15 cellular contexts compared by ENCODE assay signal in genomic region chr1:61639218-61639617, GRCh38.
DNase-seq lines count a peak whose midpoint lies in the region; ATAC-seq and TF ChIP-seq lines count a peak whose summit lies in the region.
"Had no signal": no experiment of that assay in that cellular context is flagged by ENCODE, and none has a peak within 500 bp of the region (broad histone marks: within the 10 kb centered on the region; RNA-seq: fewer than 3 reads in every experiment).

No MANE protein-coding gene starts in this region.

- no peaks in the 10 kb centered on the region for H3K36me3 ChIP-seq in Peyer's patch
- no peaks in the 10 kb centered on the region for H3K36me3 ChIP-seq in suprapubic skin
- H3K36me3 ChIP-seq in WERI-Rb-1, result no peaks in the 10 kb centered on the region
- H3K36me3 ChIP-seq: SJSA1 had no signal

- TF ChIP-seq POLR2A in Peyer's patch (IDR thresholded peaks at IDR 0.05), result no peak
- no peak for TF ChIP-seq POLR2A in suprapubic skin (IDR thresholded peaks at IDR 0.05)

- H3K4me1 ChIP-seq in Peyer's patch, result no peaks in the 10 kb centered on the region
- H3K4me1 ChIP-seq in right cardiac atrium (ENCODE audit: control insufficient read depth, insufficient read depth, low read length), result peaks cover 2% of the 10 kb centered on the region
- H3K4me1 ChIP-seq in suprapubic skin, result peaks cover 67% of the 10 kb centered on the region
- H3K4me1 ChIP-seq: body of pancreas, SJSA1 had no signal

- peak overlapping the region in 3 of 4 donors; percentile 11 to 54 (median 51) for H3K27ac ChIP-seq in Peyer's patch
- peak overlapping the region; percentile 95 for H3K27ac ChIP-seq in right cardiac atrium (ENCODE audit: low read length)
- H3K27ac ChIP-seq in suprapubic skin, result peak overlapping the region; percentile 79
- H3K27ac ChIP-seq in WERI-Rb-1, result no peak overlapping the region
- H3K27ac ChIP-seq: SJSA1 had no signal

- WGBS in right cardiac atrium, result 60% methylated on average over 1 of the region's 1 CpG
- WGBS in suprapubic skin, result 81% methylated on average over 1 of the region's 1 CpG

- TF ChIP-seq CTCF in Peyer's patch (IDR thresholded peaks at IDR 0.05) (no peak), suprapubic skin (IDR thresholded peaks at IDR 0.05) (no peak), WERI-Rb-1 (IDR thresholded peaks at IDR 0.05; ENCODE audit: low read depth, low read length) (no peak)

- ATAC-seq in right cardiac atrium (no peak), HG03196 (IDR thresholded peaks at IDR 0.05; ENCODE audit: unreplicated experiment) (no peak)
- ATAC-seq: activated CD8-positive, alpha-beta T cell treated with anti-CD3 and anti-CD28 coated beads, Interleukin-2, amount 10 ng/mL, durations not matched to agents 7 days and 5 days; left colon; natural killer cell had no signal

- peak; percentile 50 for DNase-seq in NCI-H1092 treated with DMSO at 0.1 percent for 48 hours (lab: John Stamatoyannopoulos, UW)
- no peak for DNase-seq in NCI-H1092 (lab: John Stamatoyannopoulos, UW)
- no peak for DNase-seq in Peyer's patch
- no peak for DNase-seq in right cardiac atrium
- no peak for DNase-seq in suprapubic skin (ENCODE audit: low spot score in 2 of 2)
- no peak for DNase-seq in effector CD8-positive, alpha-beta T cell (lab: John Stamatoyannopoulos, UW)
- no peak for DNase-seq in WERI-Rb-1
- DNase-seq: activated CD8-positive, alpha-beta T cell treated with anti-CD3 and anti-CD28 coated beads, Interleukin-2, amount 10 ng/mL, durations not matched to agents 7 days and 5 days; activated effector memory CD4-positive, alpha-beta T cell treated with Interleukin-2 at 50 U/mL for 16 hours; glutamatergic neuron; left colon; natural killer cell had no signal

- intact Hi-C loops in right cardiac atrium (cut with DNase I), result no loop called here

- H3K27me3 ChIP-seq in Peyer's patch (no peaks in the 10 kb centered on the region), right cardiac atrium (ENCODE audit: control insufficient read depth, insufficient read depth) (no peaks in the 10 kb centered on the region), suprapubic skin (no peaks in the 10 kb centered on the region), WERI-Rb-1 (ENCODE audit: insufficient read depth, low read depth, severe bottlenecking) (no peaks in the 10 kb centered on the region)
- H3K27me3 ChIP-seq: body of pancreas had no signal

- no peaks in the 10 kb centered on the region for H3K9me3 ChIP-seq in Peyer's patch
- H3K9me3 ChIP-seq in right cardiac atrium (ENCODE audit: control insufficient read depth, low read length), result no peaks in the 10 kb centered on the region
- no peaks in the 10 kb centered on the region for H3K9me3 ChIP-seq in suprapubic skin
- no peaks in the 10 kb centered on the region for H3K9me3 ChIP-seq in WERI-Rb-1 (ENCODE audit: severe bottlenecking)
- H3K9me3 ChIP-seq: body of pancreas, SJSA1 had no signal

- no peak for TF ChIP-seq EP300 in suprapubic skin (IDR thresholded peaks at IDR 0.05)

- H3K4me3 ChIP-seq in Peyer's patch (no peak overlapping the region), right cardiac atrium (ENCODE audit: low read length) (no peak overlapping the region), suprapubic skin (no peak overlapping the region), WERI-Rb-1 (ENCODE audit: low read depth, low read length) (no peak overlapping the region)
- H3K4me3 ChIP-seq: body of pancreas, SJSA1 had no signal
